ENCODE assay signal across 18 cellular contexts in the genomic region with DNA sequence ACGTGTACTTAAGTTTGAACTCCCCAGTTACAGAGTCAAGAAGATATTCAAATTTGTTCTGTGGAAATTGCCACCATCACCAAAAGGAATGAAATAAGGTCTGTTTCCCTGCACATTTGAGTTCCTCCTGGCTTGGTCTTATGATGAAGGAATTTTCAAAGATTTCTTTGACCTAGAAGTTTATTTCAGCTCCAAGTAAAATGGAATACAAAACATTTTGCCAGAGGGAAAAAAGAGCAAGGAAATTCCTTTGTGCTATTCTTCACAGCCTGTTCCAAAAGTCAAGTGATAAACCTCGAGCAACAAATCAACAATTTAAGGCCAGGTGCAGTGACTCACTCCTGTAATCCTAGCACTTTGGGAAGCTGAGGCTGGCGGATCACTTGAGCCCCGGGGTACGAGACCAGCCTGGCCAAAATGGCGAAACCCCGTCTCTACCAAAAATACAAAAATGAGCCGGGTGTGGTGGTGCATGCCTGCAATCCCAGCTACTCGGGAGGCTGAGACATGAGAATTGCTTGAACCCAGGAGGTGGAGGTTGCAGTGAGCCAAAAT.
"Had no signal": no experiment of that assay in that cellular context is flagged by ENCODE, and none has a peak within 500 bp of the region (broad histone marks: within the 10 kb centered on the region; RNA-seq: fewer than 3 reads in every experiment).

No MANE protein-coding gene starts in this region.

- H3K27ac ChIP-seq: colonic mucosa, esophagus muscularis mucosa, left ventricle myocardium inferior had no signal

- H3K9me3 Mint-ChIP-seq: activated CD8-positive, alpha-beta T cell treated with anti-CD3 and anti-CD28 coated beads for 36 hours; activated naive CD4-positive, alpha-beta T cell treated with anti-CD3 and anti-CD28 coated beads, Interleukin-2, amount 50 U/mL, for 72 hours; activated T-cell treated with anti-CD3 and anti-CD28 coated beads, Interleukin-2, amount 50 U/mL, for 72 hours; WTC11 had no signal

- H3K4me3 Mint-ChIP-seq: activated CD8-positive, alpha-beta T cell treated with anti-CD3 and anti-CD28 coated beads for 36 hours; nephron progenitor cell; WTC11 had no signal

- H3K36me3 Mint-ChIP-seq: WTC11 had no signal

- H3K4me3 ChIP-seq: colonic mucosa, esophagus muscularis mucosa, left ventricle myocardium inferior had no signal

- ATAC-seq: activated CD8-positive, alpha-beta T cell treated with anti-CD3 and anti-CD28 coated beads for 36 hours; activated naive CD4-positive, alpha-beta T cell treated with anti-CD3 and anti-CD28 coated beads, Interleukin-2, amount 50 U/mL, for 72 hours; activated T-cell treated with anti-CD3 and anti-CD28 coated beads, Interleukin-2, amount 50 U/mL, for 72 hours; sciatic nerve; WTC11 had no signal

- H3K27ac Mint-ChIP-seq: activated CD8-positive, alpha-beta T cell treated with anti-CD3 and anti-CD28 coated beads for 36 hours; nephron progenitor cell; WTC11 had no signal

- H3K36me3 ChIP-seq: colonic mucosa, left ventricle myocardium inferior had no signal

- H3K9me3 ChIP-seq: colonic mucosa, esophagus muscularis mucosa, left ventricle myocardium inferior had no signal

- H3K27me3 ChIP-seq: colonic mucosa, esophagus muscularis mucosa had no signal

- H3K4me1 ChIP-seq: colonic mucosa had no signal

- DNase-seq: activated CD4-positive, alpha-beta T cell treated with anti-CD3 and anti-CD28 coated beads for 48 hours; activated CD8-positive, alpha-beta memory T cell treated with anti-CD3 and anti-CD28 coated beads, Interleukin-2, amount 50 U/mL, for 4 hours; activated CD8-positive, alpha-beta T cell treated with anti-CD3 and anti-CD28 coated beads for 36 hours; activated gamma-delta T cell; activated T-cell treated with anti-CD3 and anti-CD28 coated beads, Interleukin-2, amount 50 U/mL, for 72 hours; central memory CD4-positive, alpha-beta T cell; colonic mucosa; hippocampal formation; kidney; left ventricle myocardium inferior; nephron progenitor cell; stimulated activated CD4-positive, alpha-beta T cell treated with anti-CD3 and anti-CD28 coated beads, Interleukin-1b, Interleukin-23, amount 100 ng/mL, for 48 hours had no signal

- FAIRE-seq: endometrium, kidney, TTC549 had no signal

- H3K27me3 Mint-ChIP-seq: activated CD8-positive, alpha-beta T cell treated with anti-CD3 and anti-CD28 coated beads for 36 hours had no signal
